8 cellular contexts compared by ENCODE assay signal in the genomic region with DNA sequence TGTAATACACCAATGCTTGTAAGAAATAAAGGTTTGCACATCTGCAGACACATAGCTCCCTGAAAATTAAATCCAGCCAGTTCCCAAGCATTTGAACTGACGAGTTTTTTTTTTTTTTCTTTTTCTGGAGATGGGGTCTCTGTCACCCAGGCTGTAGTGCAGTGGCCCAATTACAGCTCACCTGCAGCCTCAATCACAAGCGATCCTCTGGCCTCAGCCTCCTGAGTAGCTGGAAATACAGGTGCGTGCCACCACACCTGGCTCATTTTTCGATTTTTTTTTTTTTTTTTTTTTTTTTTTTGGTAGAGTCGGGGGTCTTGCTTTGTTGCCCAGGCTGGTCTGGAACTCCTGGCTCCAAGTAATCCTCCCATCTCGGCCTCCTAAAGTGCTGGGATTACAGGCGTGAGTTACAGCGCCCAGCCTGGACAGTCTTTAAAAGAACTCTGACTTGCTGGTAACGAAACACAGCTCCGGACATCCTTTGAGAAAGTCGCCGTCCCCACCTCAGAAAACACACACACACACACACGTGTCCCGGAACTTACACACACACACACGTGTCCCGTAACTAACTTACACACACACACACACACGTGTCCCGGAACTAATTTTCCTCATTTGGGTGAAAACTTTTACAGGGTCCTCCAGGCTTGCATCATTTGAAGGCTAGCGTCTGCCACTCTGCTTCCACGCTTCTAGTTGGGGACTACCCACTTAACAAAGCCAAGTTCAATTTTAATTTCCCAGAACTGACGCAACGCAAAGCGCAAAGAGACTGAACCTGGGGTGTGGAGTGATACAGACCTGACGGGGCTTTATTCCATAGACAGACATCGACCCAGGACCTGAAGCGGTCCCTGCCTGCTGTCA. TPM values are rescaled to one million over a fixed set of nuclear protein-coding genes. Genes with fewer than 3 reads are reported as not detected.
DNase-seq lines count a peak whose midpoint lies in the region; ATAC-seq and TF ChIP-seq lines count a peak whose summit lies in the region.

No MANE protein-coding gene starts in this region.

- H3K27ac ChIP-seq in 22Rv1 (peak overlapping the region; percentile 91), cardiac muscle cell (peak overlapping the region; percentile 57), prostate gland (peak overlapping the region; percentile 65 to 71)

- no peaks in the 10 kb centered on the region for H3K27me3 ChIP-seq in cardiac muscle cell
- no peaks in the 10 kb centered on the region for H3K27me3 ChIP-seq in prostate gland (replicated peaks; ENCODE audit: insufficient read depth)

- ATAC-seq in HG02678 (IDR thresholded peaks at IDR 0.05; ENCODE audit: unreplicated experiment) = peak; percentile 30

- CTCF ChIA-PET in GM10248 (lab: Yijun Ruan, JAX) = interaction anchor here (1.3 kb wide), 1 partner anchor 42 kb away, joined by 3 read pairs; no protein-coding TSS in a partner anchor

- H3K4me3 ChIP-seq in NB4 (ENCODE audit: low read depth, low read length) (peak overlapping the region; percentile 69), cardiac muscle cell (peak overlapping the region; percentile 82), prostate gland (peak overlapping the region; percentile 75 to 94)

- H3K4me3 Mint-ChIP-seq in activated naive CD4-positive, alpha-beta T cell treated with anti-CD3 and anti-CD28 coated beads, Interleukin-2, amount 50 U/mL, for 24 hours = peak overlapping the region; percentile 96

- no peaks in the 10 kb centered on the region for H3K4me1 ChIP-seq in cardiac muscle cell (ENCODE audit: low read depth)
- no peaks in the 10 kb centered on the region for H3K4me1 ChIP-seq in prostate gland (replicated peaks)

- H3K36me3 Mint-ChIP-seq in activated naive CD4-positive, alpha-beta T cell treated with anti-CD3 and anti-CD28 coated beads, Interleukin-2, amount 50 U/mL, for 24 hours = peaks cover 16% of the 10 kb centered on the region

- WGBS in prostate gland = 25% methylated on average over 26 of the region's 26 CpGs

- H3K9me3 ChIP-seq in cardiac muscle cell (ENCODE audit: low read depth) (no peaks in the 10 kb centered on the region), prostate gland (no peaks in the 10 kb centered on the region)

- TF ChIP-seq POLR2A in NB4 (IDR thresholded peaks at IDR 0.05; ENCODE audit: extremely low read depth, insufficient read length) (no peak), prostate gland (IDR thresholded peaks at IDR 0.05) (no peak)

- H3K4me1 Mint-ChIP-seq in activated naive CD4-positive, alpha-beta T cell treated with anti-CD3 and anti-CD28 coated beads, Interleukin-2, amount 50 U/mL, for 24 hours = peaks cover 15% of the 10 kb centered on the region

- DNase-seq in GM10248 (ENCODE audit: extremely low spot score) = peak; percentile 44
- DNase-seq in NB4 (ENCODE audit: low read depth) = peak; percentile 75
- DNase-seq in cardiac muscle cell (ENCODE audit: low read depth in 1 of 2, low spot score in 1 of 2) = peak; percentile 23 to 25
- DNase-seq in prostate gland (ENCODE audit: low spot score) = no peak
- no peak for DNase-seq in cerebellar nuclear complex (lab: John Stamatoyannopoulos, UW)

- H3K27ac Mint-ChIP-seq in activated naive CD4-positive, alpha-beta T cell treated with anti-CD3 and anti-CD28 coated beads, Interleukin-2, amount 50 U/mL, for 24 hours = peak overlapping the region; percentile 94

- POLR2A ChIA-PET in GM10248 (lab: Yijun Ruan, JAX) = interaction anchor here (0.7 kb wide), 1 partner anchor 454 kb away, joined by 7 read pairs; no protein-coding TSS in a partner anchor

- H3K27me3 Mint-ChIP-seq in activated naive CD4-positive, alpha-beta T cell treated with anti-CD3 and anti-CD28 coated beads, Interleukin-2, amount 50 U/mL, for 24 hours = no peaks in the 10 kb centered on the region

- intact Hi-C loops in prostate gland (cut with DNase I) = no loop called here

- no peaks in the 10 kb centered on the region for H3K36me3 ChIP-seq in cardiac muscle cell
- no peaks in the 10 kb centered on the region for H3K36me3 ChIP-seq in prostate gland

- no peak for TF ChIP-seq CTCF in 22Rv1 (IDR thresholded peaks at IDR 0.05)
- no peak for TF ChIP-seq CTCF in GM10248 (IDR thresholded peaks at IDR 0.05; ENCODE audit: control extremely low read depth, extremely low read depth, low read depth, missing control alignments)
- no peak for TF ChIP-seq CTCF in NB4 (IDR thresholded peaks at IDR 0.05; ENCODE audit: low read depth, low read length)
- TF ChIP-seq CTCF in cardiac muscle cell (IDR thresholded peaks at IDR 0.05; ENCODE audit: low read depth, low read length) = no peak
- no peak for TF ChIP-seq CTCF in prostate gland (IDR thresholded peaks at IDR 0.05)

- no peaks in the 10 kb centered on the region for H3K9me3 Mint-ChIP-seq in activated naive CD4-positive, alpha-beta T cell treated with anti-CD3 and anti-CD28 coated beads, Interleukin-2, amount 50 U/mL, for 24 hours

RNA-seq across cellular contexts. Expression of gene OCM2, which starts 18.6 kb away (rescaled TPM):
- not detected in 2 replicates for total RNA-seq in cardiac muscle cell
- not detected in 2 replicates for polyA plus RNA-seq in cardiac muscle cell
- total RNA-seq in prostate gland = not detected

Comparison
In these comparisons a context has a peak if more than half of its experiments do, and no peak if none do; other contexts are left out.
1. DNase-seq: peak in GM10248 (single experiment), NB4 (single experiment) and cardiac muscle cell (2 of 2); none in prostate gland (single experiment) and cerebellar nuclear complex (0 of 2).
2. Peak in every context shown above with its lines, with median percentiles within 50 percentile points of each other: H3K27ac ChIP-seq and H3K4me3 ChIP-seq.